ENCODE assay signal across 33 cellular contexts in genomic region chr9:86839522-86839921, GRCh38.
"Had no signal": no experiment of that assay in that cellular context is flagged by ENCODE, and none has a peak within 500 bp of the region (broad histone marks: within the 10 kb centered on the region; RNA-seq: fewer than 3 reads in every experiment).

No MANE protein-coding gene starts in this region.

- DNase-seq: activated CD4-positive, alpha-beta T cell treated with anti-CD3 and anti-CD28 coated beads, Interleukin-2, amount 10 ng/mL, durations not matched to agents 24 days and 14 days; activated CD4-positive, alpha-beta T cell treated with anti-CD3 and anti-CD28 coated beads, Interleukin-2, amount 50 U/mL, for 4 hours; activated CD8-positive, alpha-beta T cell treated with anti-CD3 and anti-CD28 coated beads for 36 hours; activated gamma-delta T cell treated with Interleukin-2 at 50 U/mL for 16 hours; activated naive CD4-positive, alpha-beta T cell treated with anti-CD3 and anti-CD28 coated beads for 36 hours; activated T-cell treated with anti-CD3 and anti-CD28 coated beads, Interleukin-2, amount 50 U/mL, for 1 hour; activated T-cell treated with anti-CD3 and anti-CD28 coated beads, Interleukin-2, amount 50 U/mL, for 72 hours; adrenal gland; central memory CD4-positive, alpha-beta T cell; Kasumi-1; KG1; MM.1S; MV-4-11; NCI-H1092; NCI-H146; NCI-H187; NCI-H2029 treated with DMSO at 0.1 percent for 48 hours; NCI-H2107; NCI-H2171; NCI-H510A; NCI-H526; NCI-H748 treated with DMSO at 0.1 percent for 48 hours; NK-92 treated with Interleukin-12 subunit alpha and Interleukin-12 subunit beta, amount 100 ng/mL, for 24 hours; PC-9; SHP77 had no signal

- ATAC-seq: activated CD8-positive, alpha-beta T cell treated with anti-CD3 and anti-CD28 coated beads for 36 hours; activated naive CD4-positive, alpha-beta T cell treated with anti-CD3 and anti-CD28 coated beads, Interleukin-2, amount 50 U/mL, for 72 hours; activated T-cell treated with anti-CD3 and anti-CD28 coated beads, Interleukin-2, amount 50 U/mL, for 72 hours had no signal

- FAIRE-seq: astrocyte, bronchial epithelial cell, RCC 7860, TTC549 had no signal

- H3K27ac ChIP-seq: adrenal gland, PC-9, RWPE1, SK-N-MC had no signal

- H3K4me1 ChIP-seq: adrenal gland had no signal

- H3K4me2 ChIP-seq: PC-9 had no signal

- H3K27me3 ChIP-seq: adrenal gland, SJCRH30 had no signal

- H3K4me3 ChIP-seq: adrenal gland, PC-9, SJCRH30, SK-N-MC had no signal

- H3K9me3 ChIP-seq: adrenal gland, SJCRH30 had no signal

- H3K36me3 ChIP-seq: adrenal gland, SJCRH30 had no signal

- H2AFZ ChIP-seq: PC-9 had no signal
